ENCODE assay signal across 15 cellular contexts in the genomic region with DNA sequence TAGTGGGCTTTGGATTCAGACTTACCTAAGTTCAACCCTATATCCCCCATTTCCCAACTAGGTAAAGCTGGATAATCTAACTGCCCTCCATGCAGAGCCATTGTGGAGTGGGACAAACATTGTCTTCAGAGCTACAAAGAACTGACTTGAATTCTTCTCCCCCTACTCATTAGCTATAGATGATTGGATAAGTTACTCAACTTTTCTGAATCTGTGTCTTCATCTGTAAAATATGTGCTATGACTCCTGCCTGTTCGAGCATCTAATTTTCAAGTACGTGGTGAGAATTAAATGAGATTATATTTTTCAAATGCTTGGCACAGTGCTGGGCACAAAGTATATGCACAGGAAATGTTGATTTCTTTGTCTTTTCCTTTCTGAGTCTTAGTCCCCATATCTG.
A peak's percentile ranks its signal among the peaks of the same experiment; 100 is the strongest.
DNase-seq lines count a peak whose midpoint lies in the region; ATAC-seq and TF ChIP-seq lines count a peak whose summit lies in the region.
"Had no signal": no experiment of that assay in that cellular context is flagged by ENCODE, and none has a peak within 500 bp of the region (broad histone marks: within the 10 kb centered on the region; RNA-seq: fewer than 3 reads in every experiment).

No MANE protein-coding gene starts in this region.

- no peak overlapping the region for H3K9ac ChIP-seq in IMR-90 (ENCODE audit: low read depth, low read length)
- H3K9ac ChIP-seq: BLaER1 treated with 17β-estradiol and CSF1 and Interleukin-3, amounts not matched to agents 10 nM and 100 nM had no signal

- dilution Hi-C loops in IMR-90 (cut with HindIII; ENCODE audit: low sequenced_read_pairs, unreplicated experiment): no loop called here

- no peak overlapping the region for H3K4me2 ChIP-seq in IMR-90 (ENCODE audit: low read depth, low read length)
- H3K4me2 ChIP-seq: BLaER1 treated with 17β-estradiol and CSF1 and Interleukin-3, amounts not matched to agents 10 nM and 100 nM had no signal

- no CpG with 5 or more reads among the region's 2 CpGs for WGBS in IMR-90 (ENCODE audit: extremely low coverage in 2 of 2, insufficient read length in 1 of 2), 2 experiments

- no peaks in the 10 kb centered on the region for H3K27me3 ChIP-seq in IMR-90 (ENCODE audit: control insufficient read depth, insufficient read depth, low read length)
- H3K27me3 ChIP-seq: BLaER1 treated with 17β-estradiol and CSF1 and Interleukin-3, amounts not matched to agents 10 nM and 100 nM had no signal

- CTCF ChIA-PET in IMR-90 (lab: Yijun Ruan, JAX): no interaction called here

- H3K27ac ChIP-seq in IMR-90 (ENCODE audit: insufficient read depth, low read length): no peak overlapping the region
- H3K27ac ChIP-seq: BLaER1 treated with 17β-estradiol and CSF1 and Interleukin-3, amounts not matched to agents 10 nM and 100 nM had no signal

- peak overlapping the region; percentile 49; the same call in 1 of the 2 replicates for H4K5ac ChIP-seq in IMR-90 (ENCODE audit: low read depth, low read length)

- H3K18ac ChIP-seq in IMR-90 (ENCODE audit: low read depth, low read length): peak overlapping the region; percentile 82; the same call in 1 of the 2 replicates

- H3K9me1 ChIP-seq in IMR-90 (ENCODE audit: insufficient read depth, low read length): peaks cover 3% of the 10 kb centered on the region; the same call in 1 of the 2 replicates

- TF ChIP-seq RAD21 in IMR-90 (IDR thresholded peaks at IDR 0.05; ENCODE audit: low read length): no peak

- peak overlapping the region; percentile 77; the same call in 1 of the 2 replicates for H2BK20ac ChIP-seq in IMR-90 (ENCODE audit: low read depth, low read length)

- in situ Hi-C loops in IMR-90 (cut with MboI; ENCODE audit: low sequenced_read_pairs): no loop called here

- H4K91ac ChIP-seq in IMR-90 (ENCODE audit: insufficient read depth, low read depth, low read length): 0 out of 2 replicates have a peak overlapping the region, but pooled peaks have one; percentile 3

- ATAC-seq in IMR-90 (ENCODE audit: low read depth) (no peak), left cardiac atrium (no peak)
- ATAC-seq: CD8-positive, alpha-beta T cell had no signal

- no peaks in the 10 kb centered on the region for H3K36me3 ChIP-seq in IMR-90 (ENCODE audit: control insufficient read depth, insufficient read depth, low read length)
- H3K36me3 ChIP-seq: BLaER1 treated with 17β-estradiol and CSF1 and Interleukin-3, amounts not matched to agents 10 nM and 100 nM had no signal

- peak overlapping the region; percentile 56 for H2BK120ac ChIP-seq in IMR-90 (ENCODE audit: low read depth, low read length)

- 0 out of 2 replicates have a peak, but pooled peaks cover 2% of the 10 kb centered on the region for H3K9me3 ChIP-seq in IMR-90 (ENCODE audit: control insufficient read depth, insufficient read depth, low read length)

- peak overlapping the region; percentile 42 for H2BK15ac ChIP-seq in IMR-90 (ENCODE audit: low read depth, low read length)

- H3K4ac ChIP-seq in IMR-90 (ENCODE audit: low read depth, low read length): peak overlapping the region; percentile 46; the same call in 1 of the 2 replicates

- peak overlapping the region; percentile 2 to 65; a peak in 1 of 4 replicates for H4K8ac ChIP-seq in IMR-90 (ENCODE audit: low read depth in 2 of 2, low read length in 2 of 2)

- TF ChIP-seq POLR2A in IMR-90 (IDR thresholded peaks at IDR 0.05; ENCODE audit: low read depth, low read length): no peak

- intact Hi-C loops in IMR-90 (cut with micrococcal nuclease): loop anchor here (5.0 kb wide), 2 partner anchors 59 to 239 kb away; partner anchors contain the start of gene TCF21
- intact Hi-C loops in left cardiac atrium (cut with DNase I): no loop called here

- no peak overlapping the region for H3K56ac ChIP-seq in IMR-90 (ENCODE audit: extremely low read depth, insufficient read depth, low read length)

- DNase-seq in EL (peak; percentile 52), IMR-90 (peak; percentile 38), astrocyte of the hippocampus (ENCODE audit: low read depth, low spot score) (peak; percentile 34), renal cortical epithelial cell (ENCODE audit: low read depth) (peak; percentile 51), RPMI8226 (no peak), left cardiac atrium (no peak)
- DNase-seq in activated CD4-positive, alpha-beta T cell treated with anti-CD3 and anti-CD28 coated beads, Interleukin-2, amount 50 U/mL, for 48 hours: no peak
- no peak for DNase-seq in activated CD8-positive, alpha-beta memory T cell treated with anti-CD3 and anti-CD28 coated beads, Interleukin-2, amount 50 U/mL, for 4 hours
- DNase-seq: 8988T; Calu3; CD8-positive, alpha-beta T cell; DMS79 treated with DMSO at 0.1 percent for 48 hours; GOT3; H7 had no signal

- no peak overlapping the region for H2AFZ ChIP-seq in IMR-90 (replicated peaks; ENCODE audit: low read length, poor library complexity)

- no peaks in the 10 kb centered on the region for H4K20me1 ChIP-seq in IMR-90 (ENCODE audit: insufficient read depth, low read length)
- H4K20me1 ChIP-seq: BLaER1 treated with 17β-estradiol and CSF1 and Interleukin-3, amounts not matched to agents 10 nM and 100 nM had no signal

- POLR2A ChIA-PET in IMR-90 (lab: Charles Lee; ENCODE audit: unreplicated experiment): no interaction called here

- no TSS peak for BruUV-seq in IMR-90 (replicated peaks; lab: Mats Ljungman, UMichigan)

- peak overlapping the region; percentile 60; the same call in 1 of the 2 replicates for H3K14ac ChIP-seq in IMR-90 (replicated peaks; ENCODE audit: low read depth, low read length)

- H3K4me3 ChIP-seq in IMR-90 (ENCODE audit: insufficient read depth, low read depth, low read length): no peak overlapping the region
- H3K4me3 ChIP-seq: BLaER1 treated with 17β-estradiol and CSF1 and Interleukin-3, amounts not matched to agents 10 nM and 100 nM had no signal

- H3K79me1 ChIP-seq in IMR-90 (ENCODE audit: low read depth in 1 of 2, low read length in 2 of 2): no peaks in the 10 kb centered on the region

- peak overlapping the region; percentile 29 for H2BK5ac ChIP-seq in IMR-90 (ENCODE audit: low read depth, low read length, poor library complexity, severe bottlenecking)

- H2AK5ac ChIP-seq in IMR-90 (ENCODE audit: low read depth, low read length): no peak overlapping the region

- peak overlapping the region; percentile 54; the same call in 1 of the 2 replicates for H3K23ac ChIP-seq in IMR-90 (ENCODE audit: low read depth, low read length)

- TF ChIP-seq CTCF in IMR-90 (conservative IDR thresholded peaks at IDR 0.05; ENCODE audit: low read depth, low read length): no peak

- H3K4me1 ChIP-seq in IMR-90 (ENCODE audit: control insufficient read depth, insufficient read depth, low read length): peaks cover 16% of the 10 kb centered on the region
- H3K4me1 ChIP-seq: BLaER1 treated with 17β-estradiol and CSF1 and Interleukin-3, amounts not matched to agents 10 nM and 100 nM had no signal

- H2AK9ac ChIP-seq in IMR-90 (replicated peaks; ENCODE audit: low read depth, low read length, poor library complexity): no peak overlapping the region

TF ChIP-seq in IMR-90, 13 proteins besides CTCF, POLR2A, EP300 and RAD21:
- no peak for TF ChIP-seq BHLHE40 (IDR thresholded peaks at IDR 0.05; ENCODE audit: low read depth, low read length)
- no peak for TF ChIP-seq CEBPB (IDR thresholded peaks at IDR 0.05; ENCODE audit: low read depth, low read length)
- no peak for TF ChIP-seq MAZ (IDR thresholded peaks at IDR 0.05; ENCODE audit: borderline replicate concordance, low read depth, low read length)
- no peak for TF ChIP-seq FOS (IDR thresholded peaks at IDR 0.05; ENCODE audit: low read depth, low read length)
- TF ChIP-seq, protein P1, sequence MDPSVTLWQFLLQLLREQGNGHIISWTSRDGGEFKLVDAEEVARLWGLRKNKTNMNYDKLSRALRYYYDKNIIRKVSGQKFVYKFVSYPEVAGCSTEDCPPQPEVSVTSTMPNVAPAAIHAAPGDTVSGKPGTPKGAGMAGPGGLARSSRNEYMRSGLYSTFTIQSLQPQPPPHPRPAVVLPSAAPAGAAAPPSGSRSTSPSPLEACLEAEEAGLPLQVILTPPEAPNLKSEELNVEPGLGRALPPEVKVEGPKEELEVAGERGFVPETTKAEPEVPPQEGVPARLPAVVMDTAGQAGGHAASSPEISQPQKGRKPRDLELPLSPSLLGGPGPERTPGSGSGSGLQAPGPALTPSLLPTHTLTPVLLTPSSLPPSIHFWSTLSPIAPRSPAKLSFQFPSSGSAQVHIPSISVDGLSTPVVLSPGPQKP (IDR thresholded peaks at IDR 0.05; ENCODE audit: borderline replicate concordance, low read depth, low read length): no peak
- no peak for TF ChIP-seq SMC3 (IDR thresholded peaks at IDR 0.05; ENCODE audit: low read depth, low read length)
- no peak for TF ChIP-seq USF2 (IDR thresholded peaks at IDR 0.05; ENCODE audit: low read depth, low read length)
- no peak for TF ChIP-seq MAFK (IDR thresholded peaks at IDR 0.05; ENCODE audit: low read depth, low read length)
- TF ChIP-seq RCOR1 (IDR thresholded peaks at IDR 0.05; ENCODE audit: insufficient replicate concordance, low read length): no peak
- TF ChIP-seq NFE2L2 (IDR thresholded peaks at IDR 0.05; ENCODE audit: low read depth, low read length): no peak
- TF ChIP-seq MXI1 (IDR thresholded peaks at IDR 0.05; ENCODE audit: borderline replicate concordance, low read depth, low read length): no peak
- no peak for TF ChIP-seq RFX5 (IDR thresholded peaks at IDR 0.05; ENCODE audit: low read depth, low read length)
- no peak for TF ChIP-seq CHD1 (IDR thresholded peaks at IDR 0.05; ENCODE audit: low read depth, low read length)

Comparison
In these comparisons a context has a peak if more than half of its experiments do, and no peak if none do; other contexts are left out.
1. DNase-seq: peak in EL (single experiment), IMR-90 (single experiment), astrocyte of the hippocampus (single experiment) and renal cortical epithelial cell (single experiment); none in activated CD4-positive, alpha-beta T cell treated with anti-CD3 and anti-CD28 coated beads, Interleukin-2, amount 50 U/mL, for 48 hours (0 of 2), RPMI8226 (single experiment), left cardiac atrium (single experiment) and activated CD8-positive, alpha-beta memory T cell treated with anti-CD3 and anti-CD28 coated beads, Interleukin-2, amount 50 U/mL, for 4 hours (single experiment).